In genomic region chr6:99993533-99994251, GRCh38 we compare ENCODE assay signal across 12 cellular contexts. TPM values are rescaled to one million over a fixed set of nuclear protein-coding genes. Genes with fewer than 3 reads are reported as not detected.
DNase-seq lines count a peak whose midpoint lies in the region; ATAC-seq, FAIRE-seq and TF ChIP-seq lines count a peak whose summit lies in the region.
"Had no signal": no experiment of that assay in that cellular context is flagged by ENCODE, and none has a peak within 500 bp of the region (broad histone marks: within the 10 kb centered on the region; RNA-seq: fewer than 3 reads in every experiment).

A gene with protein sequence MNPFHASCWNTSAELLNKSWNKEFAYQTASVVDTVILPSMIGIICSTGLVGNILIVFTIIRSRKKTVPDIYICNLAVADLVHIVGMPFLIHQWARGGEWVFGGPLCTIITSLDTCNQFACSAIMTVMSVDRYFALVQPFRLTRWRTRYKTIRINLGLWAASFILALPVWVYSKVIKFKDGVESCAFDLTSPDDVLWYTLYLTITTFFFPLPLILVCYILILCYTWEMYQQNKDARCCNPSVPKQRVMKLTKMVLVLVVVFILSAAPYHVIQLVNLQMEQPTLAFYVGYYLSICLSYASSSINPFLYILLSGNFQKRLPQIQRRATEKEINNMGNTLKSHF (minus strand): TSS chr6:99994223. CDS start chr6:99956147, 38,076 bp downstream.

- peaks cover 54% of the 10 kb centered on the region for H3K27me3 Mint-ChIP-seq in chondrocyte (ENCODE audit: low read depth)
- peaks cover 55% of the 10 kb centered on the region for H3K27me3 Mint-ChIP-seq in stimulated activated naive CD8-positive, alpha-beta T cell treated with anti-CD3 and anti-CD28 coated beads, Interleukin-15, amount 100 ng/mL, for 72 hours

- FAIRE-seq in urothelium cell line (lab: Jason Lieb, UNC) (no peak), GM12892 (lab: Jason Lieb, UNC) (no peak)
- FAIRE-seq: K562 had no signal

- ATAC-seq in left lobe of liver = peak; percentile 16
- peak; percentile 33 for ATAC-seq in stimulated activated naive CD8-positive, alpha-beta T cell treated with anti-CD3 and anti-CD28 coated beads, Interleukin-15, amount 100 ng/mL, for 72 hours
- ATAC-seq: K562 had no signal

- H3K4me3 ChIP-seq in HFF-Myc (replicated peaks; ENCODE audit: low read depth, low read length) = peak within 1 kb of the TSS; percentile 46
- H3K4me3 ChIP-seq: K562 had no signal

- H3K4me3 Mint-ChIP-seq in chondrocyte (ENCODE audit: unreplicated experiment) = peak within 1 kb of the TSS; percentile 79
- H3K4me3 Mint-ChIP-seq in stimulated activated naive CD8-positive, alpha-beta T cell treated with anti-CD3 and anti-CD28 coated beads, Interleukin-15, amount 100 ng/mL, for 72 hours = peak within 1 kb of the TSS in 1 of 2 donors; percentile 12

- no peaks in the 10 kb centered on the region for H3K9me3 Mint-ChIP-seq in chondrocyte (ENCODE audit: low read depth)
- no peaks in the 10 kb centered on the region for H3K9me3 Mint-ChIP-seq in stimulated activated naive CD8-positive, alpha-beta T cell treated with anti-CD3 and anti-CD28 coated beads, Interleukin-15, amount 100 ng/mL, for 72 hours

- no peak for TF ChIP-seq POLR2A in GM12892 (IDR thresholded peaks at IDR 0.05; ENCODE audit: low read depth, low read length)

- H3K4me1 Mint-ChIP-seq in chondrocyte (ENCODE audit: low read depth) = peaks cover 11% of the 10 kb centered on the region
- no peaks in the 10 kb centered on the region for H3K4me1 Mint-ChIP-seq in stimulated activated naive CD8-positive, alpha-beta T cell treated with anti-CD3 and anti-CD28 coated beads, Interleukin-15, amount 100 ng/mL, for 72 hours

- H3K36me3 Mint-ChIP-seq in chondrocyte (ENCODE audit: low read depth) = no peaks in the 10 kb centered on the region

- TF ChIP-seq CTCF in HFF-Myc (IDR thresholded peaks at IDR 0.05; ENCODE audit: low read depth, low read length, missing control alignments) = no peak
- no peak for TF ChIP-seq CTCF in chondrocyte (IDR thresholded peaks at IDR 0.05)

- no peak for DNase-seq in HFF-Myc (ENCODE audit: extremely low read depth, low read depth)
- DNase-seq in chondrocyte (ENCODE audit: low spot score) = no peak
- DNase-seq in left lobe of liver (ENCODE audit: low spot score) = no peak
- no peak for DNase-seq in stimulated activated naive CD8-positive, alpha-beta T cell treated with anti-CD3 and anti-CD28 coated beads, Interleukin-15, amount 100 ng/mL, for 72 hours
- DNase-seq in NCI-H446 (lab: John Stamatoyannopoulos, UW) = no peak
- DNase-seq in mucosa of gallbladder (ENCODE audit: low spot score) = no peak
- no peak for DNase-seq in urothelium cell line (ENCODE audit: low spot score)
- DNase-seq in GM12892 (ENCODE audit: insufficient read length) = no peak
- DNase-seq: activated CD8-positive, alpha-beta memory T cell treated with anti-CD3 and anti-CD28 coated beads, Interleukin-2, amount 50 U/mL, for 4 hours; NCI-H774 had no signal

- H3K27ac Mint-ChIP-seq in chondrocyte (ENCODE audit: unreplicated experiment) = no peak within 1 kb of the TSS
- no peak within 1 kb of the TSS for H3K27ac Mint-ChIP-seq in stimulated activated naive CD8-positive, alpha-beta T cell treated with anti-CD3 and anti-CD28 coated beads, Interleukin-15, amount 100 ng/mL, for 72 hours

RNA-seq across cellular contexts. Expression of the gene that starts here (rescaled TPM):
- total RNA-seq in chondrocyte = not detected in 3 replicates
- total RNA-seq in left lobe of liver = not detected
- total RNA-seq in mucosa of gallbladder = not detected
- not detected for polyA plus RNA-seq in GM12892 (2012; ENCODE audit: missing spikeins)
- total RNA-seq: K562, renal cortical epithelial cell had no signal
- polyA plus RNA-seq: K562 had no signal

Comparison
In these comparisons a context has a peak if more than half of its experiments do, and no peak if none do; other contexts are left out.
1. Peak in ATAC-seq in left lobe of liver; RNA of the gene not detected or under 1 TPM.